In the genomic region with DNA sequence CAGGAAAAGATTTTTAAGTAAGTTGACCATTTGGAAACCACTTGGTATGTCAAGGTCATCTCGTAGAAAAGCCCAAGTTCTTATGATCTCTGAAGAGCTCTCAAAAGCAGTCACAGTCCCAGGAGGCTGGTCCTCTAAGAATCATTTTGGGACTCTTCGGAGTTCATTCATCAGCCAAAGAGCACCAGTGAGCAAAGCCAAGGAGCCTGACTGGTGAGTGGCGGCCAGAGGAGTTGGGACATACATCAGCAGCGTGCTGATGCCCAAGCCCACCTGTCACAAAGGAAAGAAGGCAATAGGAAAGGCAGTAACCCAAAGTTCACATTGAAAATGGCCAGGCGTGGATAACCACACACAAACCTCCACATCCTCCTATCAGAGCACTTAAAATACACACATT, we compare ENCODE assay signal across 32 cellular contexts.
"Had no signal": no experiment of that assay in that cellular context is flagged by ENCODE, and none has a peak within 500 bp of the region (broad histone marks: within the 10 kb centered on the region; RNA-seq: fewer than 3 reads in every experiment).

No MANE protein-coding gene starts in this region.

- H3K27me3 Mint-ChIP-seq: naive B cell; naive thymus-derived CD8-positive, alpha-beta T cell; natural killer cell treated with Interleukin-12 subunit alpha and Interleukin-12 subunit beta and Interleukin-15 and Interleukin-18, amount 100 ng/mL, for 72 hours; progenitor cell of endocrine pancreas; stimulated activated memory B cell treated with anti-CD40 and anti-IgM and Interleukin-4, amounts not matched to agents 10 μg/mL and 1 μg/mL and 100 μg/mL, for 72 hours; stimulated activated naive CD8-positive, alpha-beta T cell treated with anti-CD3 and anti-CD28 coated beads, Interleukin-15, amount 100 ng/mL, for 72 hours; type B pancreatic cell had no signal

- H3K9me3 ChIP-seq: neutrophil, ovary, psoas muscle, right lobe of liver, sigmoid colon, thoracic aorta, tibial artery, transverse colon, upper lobe of right lung, uterus had no signal

- H3K4me1 ChIP-seq: parathyroid adenoma, right lobe of liver, tibial artery, upper lobe of right lung, uterus had no signal

- ATAC-seq: naive thymus-derived CD8-positive, alpha-beta T cell; natural killer cell treated with Interleukin-12 subunit alpha and Interleukin-12 subunit beta and Interleukin-15 and Interleukin-18, amount 100 ng/mL, for 72 hours; psoas muscle; right cardiac atrium; right lobe of liver; stimulated activated memory B cell treated with anti-CD40 and anti-IgM and Interleukin-4, amounts not matched to agents 10 μg/mL and 1 μg/mL and 100 μg/mL, for 72 hours; stimulated activated naive CD8-positive, alpha-beta T cell treated with anti-CD3 and anti-CD28 coated beads, Interleukin-15, amount 100 ng/mL, for 72 hours; stimulated activated naive CD8-positive, alpha-beta T cell treated with anti-CD3 and anti-CD28 coated beads, Interleukin-15, Interleukin-2, amounts not matched to agents 100 U/mL and 50 U/mL, for 24 hours; upper lobe of right lung had no signal

- H3K4me3 Mint-ChIP-seq: naive B cell; naive thymus-derived CD8-positive, alpha-beta T cell; natural killer cell treated with Interleukin-12 subunit alpha and Interleukin-12 subunit beta and Interleukin-15 and Interleukin-18, amount 100 ng/mL, for 72 hours; nephron progenitor cell; neural crest cell; stimulated activated memory B cell treated with anti-CD40 and anti-IgM and Interleukin-4, amounts not matched to agents 10 μg/mL and 1 μg/mL and 100 μg/mL, for 72 hours; stimulated activated naive CD8-positive, alpha-beta T cell treated with anti-CD3 and anti-CD28 coated beads, Interleukin-15, amount 100 ng/mL, for 72 hours; type B pancreatic cell had no signal

- H3K4me1 Mint-ChIP-seq: nephron progenitor cell, neural crest cell had no signal

- H3K4me3 ChIP-seq: ovary, psoas muscle, right lobe of liver, sigmoid colon, thoracic aorta, tibial artery, transverse colon, upper lobe of right lung, uterus had no signal

- H3K27ac Mint-ChIP-seq: natural killer cell treated with Interleukin-12 subunit alpha and Interleukin-12 subunit beta and Interleukin-15 and Interleukin-18, amount 100 ng/mL, for 72 hours; nephron progenitor cell; progenitor cell of endocrine pancreas; stimulated activated memory B cell treated with anti-CD40 and anti-IgM and Interleukin-4, amounts not matched to agents 10 μg/mL and 1 μg/mL and 100 μg/mL, for 72 hours; stimulated activated naive CD8-positive, alpha-beta T cell treated with anti-CD3 and anti-CD28 coated beads, Interleukin-15, amount 100 ng/mL, for 72 hours; type B pancreatic cell had no signal

- H3K9me3 Mint-ChIP-seq: naive B cell; naive thymus-derived CD8-positive, alpha-beta T cell; natural killer cell treated with Interleukin-12 subunit alpha and Interleukin-12 subunit beta and Interleukin-15 and Interleukin-18, amount 100 ng/mL, for 72 hours; nephron progenitor cell; neural crest cell; stimulated activated memory B cell treated with anti-CD40 and anti-IgM and Interleukin-4, amounts not matched to agents 10 μg/mL and 1 μg/mL and 100 μg/mL, for 72 hours; stimulated activated naive CD8-positive, alpha-beta T cell treated with anti-CD3 and anti-CD28 coated beads, Interleukin-15, amount 100 ng/mL, for 72 hours; type B pancreatic cell had no signal

- H3K27ac ChIP-seq: neutrophil, ovary, parathyroid adenoma, psoas muscle, right lobe of liver, sigmoid colon, thoracic aorta, tibial artery, transverse colon, upper lobe of right lung, uterus had no signal

- H3K36me3 ChIP-seq: ovary, uterus had no signal

- DNase-seq: naive B cell; naive thymus-derived CD8-positive, alpha-beta T cell; nephron progenitor cell; nucleus accumbens; ovary; posterior cingulate gyrus; psoas muscle; right cardiac atrium; right lobe of liver; sigmoid colon; small intestine; stimulated activated CD4-positive, alpha-beta T cell treated with anti-CD3 and anti-CD28 coated beads, Interleukin-12 subunit alpha, Interleukin-12 subunit beta, amount 100 ng/mL, for 4 hours; stimulated activated CD4-positive, alpha-beta T cell treated with anti-CD3 and anti-CD28 coated beads, Interleukin-1b, Interleukin-23, amount 100 ng/mL, for 48 hours; stimulated activated CD4-positive, alpha-beta T cell treated with anti-CD3 and anti-CD28 coated beads, Interleukin-4, amount 100 ng/mL, for 1 hour; stimulated activated CD4-positive, alpha-beta T cell treated with anti-CD3 and anti-CD28 coated beads, Interleukin-4, amount 100 ng/mL, for 4 hours; stimulated activated CD8-positive, alpha-beta memory T cell treated with anti-CD3 and anti-CD28 coated beads, Interleukin-4, amount 100 ng/mL, for 48 hours; stimulated activated naive CD4-positive, alpha-beta T cell; stimulated activated naive CD8-positive, alpha-beta T cell treated with anti-CD3 and anti-CD28 coated beads, Interleukin-15, amount 100 ng/mL, for 72 hours; stimulated activated naive CD8-positive, alpha-beta T cell treated with anti-CD3 and anti-CD28 coated beads, Interleukin-15, Interleukin-2, amounts not matched to agents 100 U/mL and 50 U/mL, for 24 hours; substantia nigra; tibial artery; transverse colon; upper lobe of right lung; uterus had no signal

- H3K27me3 ChIP-seq: neutrophil, ovary, right lobe of liver, sigmoid colon, tibial artery, transverse colon, upper lobe of right lung, uterus had no signal
